9 cellular contexts compared by ENCODE assay signal in genomic region chr2:66821168-66821567, GRCh38.
"Had no signal": no experiment of that assay in that cellular context is flagged by ENCODE, and none has a peak within 500 bp of the region (broad histone marks: within the 10 kb centered on the region; RNA-seq: fewer than 3 reads in every experiment).

No MANE protein-coding gene starts in this region.

- H3K4me3 ChIP-seq: GM23338 had no signal

- H3K4me2 ChIP-seq: GM23338, KMS-11 had no signal

- H2AFZ ChIP-seq: GM23338 had no signal

- H3K9ac ChIP-seq: KMS-11 had no signal

- H3K27ac ChIP-seq: HL-60, KMS-11 had no signal

- FAIRE-seq: H1, H54 had no signal

- DNase-seq: H9, HCEC 1CT, Karpas-422, KBM-7 had no signal

- ATAC-seq: GM23338 had no signal
